In genomic region chr1:41919764-41920397, GRCh38 we compare ENCODE assay signal across 8 cellular contexts. TPM values are rescaled to one million over a fixed set of nuclear protein-coding genes. Genes with fewer than 3 reads are reported as not detected.
DNase-seq lines count a peak whose midpoint lies in the region; ATAC-seq, FAIRE-seq and TF ChIP-seq lines count a peak whose summit lies in the region.
"Had no signal": no experiment of that assay in that cellular context is flagged by ENCODE, and none has a peak within 500 bp of the region (broad histone marks: within the 10 kb centered on the region; RNA-seq: fewer than 3 reads in every experiment).

No MANE protein-coding gene starts in this region.

- DNase-seq in SHP77 treated with DMSO at 0.1 percent for 48 hours (lab: John Stamatoyannopoulos, UW) (peak; percentile 89), keratinocyte (ENCODE audit: low read depth, low spot score) (no peak), HuH-7.5 (ENCODE audit: low spot score) (no peak)
- DNase-seq in stimulated activated CD4-positive, alpha-beta T cell treated with anti-CD3 and anti-CD28 coated beads, Interleukin-4, amount 100 ng/mL, for 1 hour = peak; percentile 70

- no peaks in the 10 kb centered on the region for H3K9me3 ChIP-seq in keratinocyte (ENCODE audit: control insufficient read depth, low read depth, low read length)

- H3K27ac ChIP-seq in keratinocyte (ENCODE audit: control insufficient read depth, insufficient read depth, low read length) = no peak overlapping the region

- no peaks in the 10 kb centered on the region for H3K79me2 ChIP-seq in keratinocyte (ENCODE audit: control insufficient read depth, insufficient read depth, low read length)

- H2AFZ ChIP-seq in keratinocyte (ENCODE audit: control insufficient read depth, low read length) = peak overlapping the region; percentile 31

- dilution Hi-C loops in keratinocyte (cut with MboI; ENCODE audit: extremely low pct_ligation_motif_present, low sequenced_read_pairs) = no loop called here

- H3K9ac ChIP-seq in keratinocyte (ENCODE audit: control insufficient read depth, extremely low read depth, insufficient read depth, low read length) = no peak overlapping the region

- H4K20me1 ChIP-seq in keratinocyte (ENCODE audit: control insufficient read depth, extremely low read depth, insufficient read depth, low read length) = no peaks in the 10 kb centered on the region

- H3K9me3 Mint-ChIP-seq in activated naive CD4-positive, alpha-beta T cell treated with anti-CD3 and anti-CD28 coated beads, Interleukin-2, amount 50 U/mL, for 24 hours = no peaks in the 10 kb centered on the region

- H3K4me1 Mint-ChIP-seq in activated naive CD4-positive, alpha-beta T cell treated with anti-CD3 and anti-CD28 coated beads, Interleukin-2, amount 50 U/mL, for 24 hours = peaks cover 59% of the 10 kb centered on the region

- peak overlapping the region; percentile 91 for H3K4me3 Mint-ChIP-seq in activated naive CD4-positive, alpha-beta T cell treated with anti-CD3 and anti-CD28 coated beads, Interleukin-2, amount 50 U/mL, for 24 hours

- peaks cover 2% of the 10 kb centered on the region for H3K9me1 ChIP-seq in keratinocyte (ENCODE audit: control insufficient read depth, extremely low read depth, insufficient read depth, low read length)

- TF ChIP-seq CTCF in keratinocyte (optimal IDR thresholded peaks at IDR 0.05 in 1 of 3, IDR thresholded peaks at IDR 0.05 in 1 of 3, conservative IDR thresholded peaks at IDR 0.05 in 1 of 3; ENCODE audit: extremely low read depth in 1 of 3, insufficient read depth in 2 of 3, low read length in 3 of 3) = no peak

- H3K4me1 ChIP-seq in keratinocyte (ENCODE audit: control insufficient read depth, extremely low read depth, insufficient read depth, low read length) = peaks cover 26% of the 10 kb centered on the region

- H3K4me3 ChIP-seq in keratinocyte (ENCODE audit: control insufficient read depth in 2 of 3, extremely low read depth in 1 of 3, insufficient read depth in 2 of 3, low read depth in 1 of 3, low read length in 3 of 3) = no peak overlapping the region

- H3K27me3 ChIP-seq in keratinocyte (ENCODE audit: control insufficient read depth, extremely low read depth, insufficient read depth, low read length) = no peaks in the 10 kb centered on the region

- H3K27ac Mint-ChIP-seq in activated naive CD4-positive, alpha-beta T cell treated with anti-CD3 and anti-CD28 coated beads, Interleukin-2, amount 50 U/mL, for 24 hours = peak overlapping the region; percentile 98

- H3K36me3 Mint-ChIP-seq in activated naive CD4-positive, alpha-beta T cell treated with anti-CD3 and anti-CD28 coated beads, Interleukin-2, amount 50 U/mL, for 24 hours = peaks cover 2% of the 10 kb centered on the region

- no peaks in the 10 kb centered on the region for H3K36me3 ChIP-seq in keratinocyte (ENCODE audit: control insufficient read depth in 2 of 2, extremely low read depth in 1 of 2, insufficient read depth in 2 of 2, low read length in 2 of 2)

- FAIRE-seq in keratinocyte (lab: Jason Lieb, UNC) = no peak
- FAIRE-seq: endothelial cell of umbilical vein had no signal

- H3K27me3 Mint-ChIP-seq in activated naive CD4-positive, alpha-beta T cell treated with anti-CD3 and anti-CD28 coated beads, Interleukin-2, amount 50 U/mL, for 24 hours = no peaks in the 10 kb centered on the region

- ATAC-seq in GM18907 (IDR thresholded peaks at IDR 0.05; ENCODE audit: unreplicated experiment) (peak; percentile 84), HG03432 (IDR thresholded peaks at IDR 0.05; ENCODE audit: unreplicated experiment) (peak; percentile 90)

- no peak overlapping the region for H3K4me2 ChIP-seq in keratinocyte (ENCODE audit: control insufficient read depth, extremely low read depth, insufficient read depth, low read depth, low read length)

RNA-seq across cellular contexts. Expression of gene HIVEP3, which starts 1.2 kb away (rescaled TPM):
- polyA plus RNA-seq in keratinocyte = 0.64 to 3.5 TPM (median 1.1 TPM) in 3 replicates
- 0.37 TPM for polyA plus RNA-seq in keratinocyte (2011; ENCODE audit: low read depth)
- 1.8 TPM in 2 replicates for polyA plus RNA-seq in keratinocyte (2011; cell fraction: cytosol; rRNA removed)
- 2.3 and 3.0 TPM in 2 replicates for polyA plus RNA-seq in keratinocyte (2011; cell fraction: nucleus; rRNA removed)
- 0.68 and 2.4 TPM in 2 replicates for polyA plus RNA-seq in keratinocyte (2012; ENCODE audit: low replicate concordance)
- 1.8 to 4.6 TPM (median 3.2 TPM) in 3 replicates for polyA minus RNA-seq in keratinocyte
- 0.77 TPM for polyA minus RNA-seq in keratinocyte (2011; cell fraction: cytosol; rRNA and poly(A)+ RNA removed)
- 1.1 and 2.4 TPM in 2 replicates for polyA minus RNA-seq in keratinocyte (2011; cell fraction: nucleus; rRNA and poly(A)+ RNA removed)

Comparison
In these comparisons a context has a peak if more than half of its experiments do, and no peak if none do; other contexts are left out.
1. DNase-seq: peak in SHP77 treated with DMSO at 0.1 percent for 48 hours (single experiment) and stimulated activated CD4-positive, alpha-beta T cell treated with anti-CD3 and anti-CD28 coated beads, Interleukin-4, amount 100 ng/mL, for 1 hour (single experiment); none in keratinocyte (single experiment) and HuH-7.5 (single experiment).